In genomic region chr17:20244671-20245070, GRCh38 we compare ENCODE assay signal across 18 cellular contexts.
DNase-seq lines count a peak whose midpoint lies in the region; ATAC-seq, FAIRE-seq and TF ChIP-seq lines count a peak whose summit lies in the region.
"Had no signal": no experiment of that assay in that cellular context is flagged by ENCODE, and none has a peak within 500 bp of the region (broad histone marks: within the 10 kb centered on the region; RNA-seq: fewer than 3 reads in every experiment).

No MANE protein-coding gene starts in this region.

- H3K4me3 ChIP-seq in A549: no peak overlapping the region
- H3K4me3 ChIP-seq in astrocyte (ENCODE audit: insufficient read depth, low read depth, low read length): no peak overlapping the region
- H3K4me3 ChIP-seq in fibroblast of villous mesenchyme (ENCODE audit: low read depth, low read length): no peak overlapping the region

- H3K27me3 ChIP-seq in astrocyte (ENCODE audit: insufficient read depth, low read length): no peaks in the 10 kb centered on the region

- H3K9me3 Mint-ChIP-seq in astrocyte (ENCODE audit: unreplicated experiment) (peaks cover 3% of the 10 kb centered on the region), progenitor cell of endocrine pancreas (ENCODE audit: low read depth) (peaks cover 6% of the 10 kb centered on the region)

- no peak overlapping the region for H2AFZ ChIP-seq in astrocyte (ENCODE audit: low read depth, low read length)

- H3K9me3 ChIP-seq in A549: peaks cover 10% of the 10 kb centered on the region
- H3K9me3 ChIP-seq in astrocyte (ENCODE audit: insufficient read depth, low read depth, low read length): no peaks in the 10 kb centered on the region

- H3K27me3 Mint-ChIP-seq in astrocyte (ENCODE audit: low read depth, unreplicated experiment): no peaks in the 10 kb centered on the region
- H3K27me3 Mint-ChIP-seq in progenitor cell of endocrine pancreas: no peaks in the 10 kb centered on the region

- TF ChIP-seq RAD21 in A549 (conservative IDR thresholded peaks at IDR 0.05 in 1 of 2, IDR thresholded peaks at IDR 0.05 in 1 of 2): no peak

- no peak for TF ChIP-seq POLR2A in A549 (IDR thresholded peaks at IDR 0.05; ENCODE audit: low read length)

- no peaks in the 10 kb centered on the region for H3K79me2 ChIP-seq in astrocyte (ENCODE audit: insufficient read depth, low read length)

- H3K4me1 ChIP-seq in A549: no peaks in the 10 kb centered on the region
- no peaks in the 10 kb centered on the region for H3K4me1 ChIP-seq in astrocyte (ENCODE audit: insufficient read depth, low read length)

- H4K20me1 ChIP-seq in astrocyte (ENCODE audit: insufficient read depth, low read length): no peaks in the 10 kb centered on the region

- POLR2A ChIA-PET in A549 (lab: Yijun Ruan, JAX): no interaction called here

- H3K36me3 Mint-ChIP-seq in astrocyte (ENCODE audit: low read depth, unreplicated experiment) (peaks cover 27% of the 10 kb centered on the region), progenitor cell of endocrine pancreas (ENCODE audit: insufficient read depth) (peaks cover 30% of the 10 kb centered on the region)

- 61% methylated on average over 1 of the region's 1 CpG for WGBS in A549 (ENCODE audit: missing lambda C conversion rate)

- ATAC-seq in A549: no peak

- no peak for TF ChIP-seq EP300 in A549 (IDR thresholded peaks at IDR 0.05)

- no peak overlapping the region for H3K4me2 ChIP-seq in A549
- H3K4me2 ChIP-seq in astrocyte (ENCODE audit: low read length): no peak overlapping the region

- H3K4me1 Mint-ChIP-seq in astrocyte (ENCODE audit: low read depth, unreplicated experiment): no peaks in the 10 kb centered on the region
- peaks cover 3% of the 10 kb centered on the region for H3K4me1 Mint-ChIP-seq in progenitor cell of endocrine pancreas (ENCODE audit: low read depth)

- TF ChIP-seq CTCF in A549 (IDR thresholded peaks at IDR 0.05) (no peak), astrocyte (IDR thresholded peaks at IDR 0.05; ENCODE audit: insufficient read depth, low read depth, low read length) (no peak), fibroblast of villous mesenchyme (IDR thresholded peaks at IDR 0.05; ENCODE audit: insufficient read depth, low read depth, low read length) (no peak), progenitor cell of endocrine pancreas (IDR thresholded peaks at IDR 0.05; ENCODE audit: unreplicated experiment) (no peak)

- CTCF ChIA-PET in A549 (lab: Yijun Ruan, JAX): interaction anchor here (0.7 to 3.5 kb wide), 6 partner anchors 18 to 252 kb away, joined by 3 to 23 read pairs (median 7); no protein-coding TSS in a partner anchor

- DNase-seq in A549 (ENCODE audit: low read depth in 1 of 2, low spot score in 1 of 2) (no peak), astrocyte (ENCODE audit: low read depth) (peak; percentile 23), fibroblast of gingiva (ENCODE audit: low read depth) (peak; percentile 14), fibroblast of villous mesenchyme (ENCODE audit: low read depth) (peak; percentile 22), DMS153 treated with DMSO at 0.1 percent for 48 hours (lab: John Stamatoyannopoulos, UW; ENCODE audit: unreplicated experiment) (no peak), progenitor cell of endocrine pancreas (ENCODE audit: low spot score, unreplicated experiment) (no peak), NCI-H226 (no peak)
- DNase-seq in activated T-cell treated with anti-CD3 and anti-CD28 coated beads, Interleukin-2, amount 50 U/mL, for 1 hour: no peak
- DNase-seq: 8988T, Calu3, DND-41, MM.1S, NCI-H2029, NCI-H526 treated with DMSO at 0.1 percent for 48 hours, Right ventricle myocardium superior, RPMI8226 had no signal

- peaks cover 10% of the 10 kb centered on the region for H3K36me3 ChIP-seq in astrocyte (ENCODE audit: insufficient read depth, low read length)

- FAIRE-seq in A549 (lab: Jason Lieb, UNC) (peak; percentile 59), astrocyte (lab: Jason Lieb, UNC) (no peak)
- FAIRE-seq: GM12892, H54 had no signal

- H3K27ac Mint-ChIP-seq in astrocyte (ENCODE audit: unreplicated experiment) (no peak overlapping the region), progenitor cell of endocrine pancreas (no peak overlapping the region)

- H3K27ac ChIP-seq in A549 (no peak overlapping the region), astrocyte (ENCODE audit: low read depth, low read length) (no peak overlapping the region)

- H3K4me3 Mint-ChIP-seq in astrocyte (ENCODE audit: unreplicated experiment) (no peak overlapping the region), progenitor cell of endocrine pancreas (ENCODE audit: low read depth) (no peak overlapping the region)

- H3K9ac ChIP-seq in astrocyte (ENCODE audit: low read length): no peak overlapping the region

TF ChIP-seq in A549, 52 proteins besides CTCF, POLR2A, EP300 and RAD21:
- TF ChIP-seq HOXB13 (CRISPR knock-in tag; IDR thresholded peaks at IDR 0.05; ENCODE audit: low read depth) (no peak), HDAC2 (IDR thresholded peaks at IDR 0.05) (no peak), EHMT2 (IDR thresholded peaks at IDR 0.05; ENCODE audit: low read depth) (no peak), KDM5A (IDR thresholded peaks at IDR 0.05) (no peak), HOXB5 (CRISPR knock-in tag; IDR thresholded peaks at IDR 0.05) (no peak), NPAS2 (CRISPR knock-in tag; IDR thresholded peaks at IDR 0.05; ENCODE audit: borderline replicate concordance) (no peak), CBX8 (IDR thresholded peaks at IDR 0.05) (no peak), ELK1 (IDR thresholded peaks at IDR 0.05; ENCODE audit: low read depth, low read length) (no peak), TP53 (CRISPR knock-in tag; IDR thresholded peaks at IDR 0.05) (no peak), SMC3 (IDR thresholded peaks at IDR 0.05) (no peak), RNF2 (IDR thresholded peaks at IDR 0.05; ENCODE audit: borderline replicate concordance, low read depth) (no peak), MAX (IDR thresholded peaks at IDR 0.05) (no peak), ZNF302 (CRISPR knock-in tag; IDR thresholded peaks at IDR 0.05) (no peak), HEYL (CRISPR knock-in tag; IDR thresholded peaks at IDR 0.05) (no peak)
- TF ChIP-seq, protein P1, sequence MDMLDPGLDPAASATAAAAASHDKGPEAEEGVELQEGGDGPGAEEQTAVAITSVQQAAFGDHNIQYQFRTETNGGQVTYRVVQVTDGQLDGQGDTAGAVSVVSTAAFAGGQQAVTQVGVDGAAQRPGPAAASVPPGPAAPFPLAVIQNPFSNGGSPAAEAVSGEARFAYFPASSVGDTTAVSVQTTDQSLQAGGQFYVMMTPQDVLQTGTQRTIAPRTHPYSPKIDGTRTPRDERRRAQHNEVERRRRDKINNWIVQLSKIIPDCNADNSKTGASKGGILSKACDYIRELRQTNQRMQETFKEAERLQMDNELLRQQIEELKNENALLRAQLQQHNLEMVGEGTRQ (IDR thresholded peaks at IDR 0.05): no peak

Comparison
In these comparisons a context has a peak if more than half of its experiments do, and no peak if none do; other contexts are left out.
1. DNase-seq: peak in astrocyte (single experiment), fibroblast of gingiva (single experiment) and fibroblast of villous mesenchyme (single experiment); none in A549 (0 of 2), activated T-cell treated with anti-CD3 and anti-CD28 coated beads, Interleukin-2, amount 50 U/mL, for 1 hour (single experiment), DMS153 treated with DMSO at 0.1 percent for 48 hours (single experiment), progenitor cell of endocrine pancreas (single experiment) and NCI-H226 (single experiment).